In the genomic region with DNA sequence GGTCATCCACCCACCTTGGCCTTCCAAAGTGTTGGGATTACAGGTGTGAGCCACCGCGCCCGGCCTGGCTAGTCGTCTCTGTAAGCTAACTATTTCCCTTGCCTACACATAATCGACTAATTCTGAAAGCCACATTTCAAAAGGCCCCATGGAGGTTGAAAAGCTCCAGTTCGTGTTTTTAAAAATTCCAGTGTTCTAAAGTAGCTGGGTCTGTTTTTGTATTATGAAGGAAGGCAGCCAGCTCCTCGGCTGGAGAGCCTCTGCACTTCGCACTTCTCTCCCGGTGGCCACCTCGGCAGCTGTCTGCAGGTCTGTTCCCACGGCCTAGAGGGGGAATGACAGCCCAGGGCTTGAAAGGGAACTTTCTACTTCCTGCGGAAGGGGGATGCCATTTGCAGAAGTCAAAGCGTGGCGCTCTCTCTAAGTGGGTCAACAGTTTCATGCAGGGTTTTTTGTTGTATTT, we compare ENCODE assay signal across 10 cellular contexts. TPM values are rescaled to one million over a fixed set of nuclear protein-coding genes. Genes with fewer than 3 reads are reported as not detected.
DNase-seq lines count a peak whose midpoint lies in the region; ATAC-seq and TF ChIP-seq lines count a peak whose summit lies in the region.
"Had no signal": no experiment of that assay in that cellular context is flagged by ENCODE, and none has a peak within 500 bp of the region (broad histone marks: within the 10 kb centered on the region; RNA-seq: fewer than 3 reads in every experiment).

No MANE protein-coding gene starts in this region.

- no peak for ATAC-seq in psoas muscle
- ATAC-seq: K562 had no signal

- peak overlapping the region; percentile 86 to 95 (median 92) for H3K27ac Mint-ChIP-seq in CD4-positive, alpha-beta memory T cell

- DNase-seq in CD4-positive, alpha-beta memory T cell: peak; percentile 52 to 70 (median 62)
- DNase-seq in HL-60 (ENCODE audit: low read depth in 1 of 2, low spot score in 1 of 2) (peak; percentile 46 to 75), medulla oblongata (ENCODE audit: extremely low spot score) (peak; percentile 30), HK-2 (ENCODE audit: unreplicated experiment) (no peak), islet precursor cell (no peak), psoas muscle (no peak), NCI-H774 (lab: John Stamatoyannopoulos, UW) (no peak)
- peak; percentile 64 for DNase-seq in activated CD8-positive, alpha-beta memory T cell treated with anti-CD3 and anti-CD28 coated beads, Interleukin-2, amount 50 U/mL, for 48 hours
- DNase-seq: NCI-H510A had no signal

- H3K4me1 ChIP-seq in CD4-positive, alpha-beta memory T cell (ENCODE audit: insufficient read depth, low read length): peaks cover 39% of the 10 kb centered on the region
- H3K4me1 ChIP-seq in psoas muscle: peaks cover 5% of the 10 kb centered on the region

- peaks cover 0 to 3% (median 0%) of the 10 kb centered on the region in 8 donors for H3K9me3 Mint-ChIP-seq in CD4-positive, alpha-beta memory T cell

- POLR2A ChIA-PET in CD4-positive, alpha-beta memory T cell (lab: Charles Lee; ENCODE audit: partially characterized antibody): interaction anchor here (0.6 to 5.7 kb wide), 6 partner anchors 8 to 104 kb away, joined by 3 to 41 read pairs (median 13); a partner anchor contains a TSS

- CTCF ChIA-PET in CD4-positive, alpha-beta memory T cell (lab: Charles Lee; ENCODE audit: partially characterized antibody): interaction anchor here (0.6 to 9.4 kb wide), 10 partner anchors 10 to 1791 kb away, joined by 3 to 333 read pairs (median 4); a partner anchor contains a TSS

- H3K36me3 Mint-ChIP-seq in CD4-positive, alpha-beta memory T cell: no peaks in the 10 kb centered on the region

- no peaks in the 10 kb centered on the region for H3K27me3 Mint-ChIP-seq in CD4-positive, alpha-beta memory T cell

- no peak overlapping the region for H3K27ac ChIP-seq in CD4-positive, alpha-beta memory T cell (ENCODE audit: low read depth, low read length)
- H3K27ac ChIP-seq in HL-60 (replicated peaks) (peak overlapping the region; percentile 35; the same call in 1 of the 2 replicates), psoas muscle (no peak overlapping the region)

- intact Hi-C loops in CD4-positive, alpha-beta memory T cell (cut with micrococcal nuclease): no loop called here
- intact Hi-C loops in psoas muscle (cut with DNase I): no loop called here

- peaks cover 21 to 39% (median 30%) of the 10 kb centered on the region in 4 donors for H3K4me1 Mint-ChIP-seq in CD4-positive, alpha-beta memory T cell

- H3K4me3 Mint-ChIP-seq in CD4-positive, alpha-beta memory T cell: peak overlapping the region in 7 of 8 donors; percentile 63 to 82 (median 71)

- 71 to 77% (median 76%) methylated on average over 14 of the region's 14 CpGs for WGBS in psoas muscle, 3 donors

- no peak overlapping the region for H3K4me3 ChIP-seq in CD4-positive, alpha-beta memory T cell (ENCODE audit: low read length in 2 of 2)
- no peak overlapping the region for H3K4me3 ChIP-seq in HL-60 (replicated peaks; ENCODE audit: insufficient read depth, low read length)
- H3K4me3 ChIP-seq in psoas muscle: no peak overlapping the region
- H3K4me3 ChIP-seq: K562 had no signal

- H3K27me3 ChIP-seq in CD4-positive, alpha-beta memory T cell (ENCODE audit: insufficient read depth, low read length): no peaks in the 10 kb centered on the region
- H3K27me3 ChIP-seq in HL-60 (ENCODE audit: insufficient read depth, poor library complexity, severe bottlenecking) (no peaks in the 10 kb centered on the region), psoas muscle (ENCODE audit: insufficient read depth in 3 of 3, low read length in 2 of 3) (no peaks in the 10 kb centered on the region)

- TF ChIP-seq CTCF in HL-60 (IDR thresholded peaks at IDR 0.05; ENCODE audit: insufficient read depth, low read length): no peak
- no peak for TF ChIP-seq CTCF in psoas muscle (IDR thresholded peaks at IDR 0.05)

- H3K9me3 ChIP-seq in CD4-positive, alpha-beta memory T cell (ENCODE audit: control insufficient read depth in 1 of 2, low read length in 2 of 2): no peaks in the 10 kb centered on the region
- H3K9me3 ChIP-seq in psoas muscle: no peaks in the 10 kb centered on the region

- no peaks in the 10 kb centered on the region for H3K36me3 ChIP-seq in CD4-positive, alpha-beta memory T cell (ENCODE audit: insufficient read depth, low read length)
- H3K36me3 ChIP-seq in psoas muscle (ENCODE audit: insufficient read depth in 1 of 2, low read depth in 1 of 2): no peaks in the 10 kb centered on the region

RNA-seq across cellular contexts. Expression of a gene that starts 16.9 kb away (rescaled TPM):
- total RNA-seq in CD4-positive, alpha-beta memory T cell: under 1 TPM; 0.28 to 0.41 TPM
- under 1 TPM in 1 of 2 donors, not detected in 1; 0.29 TPM for polyA plus RNA-seq in CD4-positive, alpha-beta memory T cell
- 1 to 10 TPM in 2 of 4 donors, under 1 TPM in 2; 0.69 to 2.1 (median 0.92) TPM for total RNA-seq in psoas muscle
- 1 to 10 TPM in 2 of 3 donors, under 1 TPM in 1; 0.15 to 2.7 (median 1.2) TPM for polyA plus RNA-seq in psoas muscle

RNA-seq across cellular contexts. Expression of a gene that starts 44.7 kb away (rescaled TPM):
- 10 to 100 TPM; 13.8 to 16.0 TPM for total RNA-seq in CD4-positive, alpha-beta memory T cell
- polyA plus RNA-seq in CD4-positive, alpha-beta memory T cell: 10 to 100 TPM; 18.8 to 28.9 TPM
- total RNA-seq in psoas muscle: 10 to 100 TPM; 29.7 to 76.7 (median 35.7) TPM
- polyA plus RNA-seq in psoas muscle: 100 to 1,000 TPM in 1 of 3 donors, 10 to 100 TPM in 2; 15.5 to 138 (median 30.5) TPM

Comparison
In these comparisons a context has a peak if more than half of its experiments do, and no peak if none do; other contexts are left out.
1. DNase-seq: peak in CD4-positive, alpha-beta memory T cell (5 of 5), HL-60 (2 of 2), activated CD8-positive, alpha-beta memory T cell treated with anti-CD3 and anti-CD28 coated beads, Interleukin-2, amount 50 U/mL, for 48 hours (single experiment) and medulla oblongata (single experiment); none in HK-2 (single experiment), islet precursor cell (single experiment), psoas muscle (0 of 2) and NCI-H774 (single experiment).